ENCODE assay signal across 10 cellular contexts in the genomic region with DNA sequence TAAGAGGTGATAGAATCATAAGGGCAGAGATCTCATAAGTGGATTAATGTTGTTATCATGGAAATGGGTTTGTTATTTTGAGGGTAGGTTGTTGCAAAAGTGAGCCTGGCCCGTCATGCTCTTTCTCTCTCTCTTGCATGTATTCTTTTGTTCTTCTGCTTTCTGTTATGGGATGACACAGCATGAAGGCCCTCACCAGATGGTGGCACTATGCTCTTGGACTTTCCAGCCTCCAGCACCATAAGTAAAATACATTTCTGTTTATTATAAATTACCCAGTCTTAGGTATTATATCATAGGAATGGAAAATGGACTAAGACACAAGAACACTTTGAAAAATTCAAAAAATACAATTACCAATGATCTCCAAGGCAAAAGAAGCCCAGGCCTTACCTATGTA.
DNase-seq lines count a peak whose midpoint lies in the region; ATAC-seq and TF ChIP-seq lines count a peak whose summit lies in the region.
"Had no signal": no experiment of that assay in that cellular context is flagged by ENCODE, and none has a peak within 500 bp of the region (broad histone marks: within the 10 kb centered on the region; RNA-seq: fewer than 3 reads in every experiment).

No MANE protein-coding gene starts in this region.

- CTCF ChIA-PET in WTC11 (lab: Charles Lee), result no interaction called here

- no peak for ATAC-seq in WTC11
- ATAC-seq in left lobe of liver, result peak; percentile 38
- ATAC-seq in HG03571 (IDR thresholded peaks at IDR 0.05; ENCODE audit: unreplicated experiment), result no peak
- no peak for ATAC-seq in GM19023 (IDR thresholded peaks at IDR 0.05; ENCODE audit: unreplicated experiment)

- peaks cover 3% of the 10 kb centered on the region; the same call in 1 of the 2 replicates for H3K27me3 Mint-ChIP-seq in WTC11 (ENCODE audit: low read depth)

- no peak for TF ChIP-seq CTCF in WTC11 (IDR thresholded peaks at IDR 0.05)

- H3K9me3 Mint-ChIP-seq in WTC11, result peaks cover 11% of the 10 kb centered on the region
- H3K9me3 Mint-ChIP-seq: activated B cell treated with CpG ODN at 0.5 μM for 24 hours had no signal

- DNase-seq in DMS114 treated with DMSO at 0.1 percent for 48 hours (lab: John Stamatoyannopoulos, UW; ENCODE audit: unreplicated experiment) (peak; percentile 14), WTC11 (ENCODE audit: low spot score) (no peak), left lobe of liver (ENCODE audit: low spot score) (no peak), G401 (ENCODE audit: low spot score) (no peak), amygdala (lab: John Stamatoyannopoulos, UW) (no peak)
- DNase-seq: activated B cell treated with CpG ODN at 0.5 μM for 24 hours, NCI-H2029 had no signal

- peaks cover 14% of the 10 kb centered on the region for H3K4me1 Mint-ChIP-seq in WTC11
- H3K4me1 Mint-ChIP-seq: activated B cell treated with CpG ODN at 0.5 μM for 24 hours had no signal

- in situ Hi-C loops in G401 (cut with HindIII; ENCODE audit: low sequenced_read_pairs), result no loop called here

- no peak for TF ChIP-seq EP300 in Ishikawa (IDR thresholded peaks at IDR 0.05; ENCODE audit: borderline replicate concordance)

- TF ChIP-seq RAD21 in Ishikawa (IDR thresholded peaks at IDR 0.05; ENCODE audit: low read depth), result peak; percentile 35

- POLR2A ChIA-PET in WTC11 (lab: Charles Lee), result no interaction called here

- H3K36me3 Mint-ChIP-seq in WTC11, result peaks cover 6% of the 10 kb centered on the region

- H3K4me3 Mint-ChIP-seq in WTC11, result no peak overlapping the region
- H3K4me3 Mint-ChIP-seq: activated B cell treated with CpG ODN at 0.5 μM for 24 hours had no signal

- no peak overlapping the region for H3K27ac Mint-ChIP-seq in WTC11
- H3K27ac Mint-ChIP-seq: activated B cell treated with CpG ODN at 0.5 μM for 24 hours had no signal

TF ChIP-seq in Ishikawa, 13 proteins besides CTCF, POLR2A, EP300 and RAD21:
- TF ChIP-seq NFIC (IDR thresholded peaks at IDR 0.05) (no peak), CEBPB (IDR thresholded peaks at IDR 0.05) (no peak), ZBTB7A (IDR thresholded peaks at IDR 0.05; ENCODE audit: low read depth) (no peak), YY1 (IDR thresholded peaks at IDR 0.05; ENCODE audit: low read depth) (no peak), CREB1 (IDR thresholded peaks at IDR 0.05; ENCODE audit: low read depth) (no peak), EGR1 (IDR thresholded peaks at IDR 0.05) (no peak), FOXM1 (IDR thresholded peaks at IDR 0.05; ENCODE audit: borderline replicate concordance, low read depth) (no peak), TCF12 (IDR thresholded peaks at IDR 0.05; ENCODE audit: low read depth) (no peak), TAF1 (IDR thresholded peaks at IDR 0.05; ENCODE audit: low read depth) (no peak), TEAD4 (IDR thresholded peaks at IDR 0.05) (no peak)
- TF ChIP-seq, protein P1, sequence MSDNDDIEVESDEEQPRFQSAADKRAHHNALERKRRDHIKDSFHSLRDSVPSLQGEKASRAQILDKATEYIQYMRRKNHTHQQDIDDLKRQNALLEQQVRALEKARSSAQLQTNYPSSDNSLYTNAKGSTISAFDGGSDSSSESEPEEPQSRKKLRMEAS (IDR thresholded peaks at IDR 0.05), result no peak
- TF ChIP-seq, protein P2, sequence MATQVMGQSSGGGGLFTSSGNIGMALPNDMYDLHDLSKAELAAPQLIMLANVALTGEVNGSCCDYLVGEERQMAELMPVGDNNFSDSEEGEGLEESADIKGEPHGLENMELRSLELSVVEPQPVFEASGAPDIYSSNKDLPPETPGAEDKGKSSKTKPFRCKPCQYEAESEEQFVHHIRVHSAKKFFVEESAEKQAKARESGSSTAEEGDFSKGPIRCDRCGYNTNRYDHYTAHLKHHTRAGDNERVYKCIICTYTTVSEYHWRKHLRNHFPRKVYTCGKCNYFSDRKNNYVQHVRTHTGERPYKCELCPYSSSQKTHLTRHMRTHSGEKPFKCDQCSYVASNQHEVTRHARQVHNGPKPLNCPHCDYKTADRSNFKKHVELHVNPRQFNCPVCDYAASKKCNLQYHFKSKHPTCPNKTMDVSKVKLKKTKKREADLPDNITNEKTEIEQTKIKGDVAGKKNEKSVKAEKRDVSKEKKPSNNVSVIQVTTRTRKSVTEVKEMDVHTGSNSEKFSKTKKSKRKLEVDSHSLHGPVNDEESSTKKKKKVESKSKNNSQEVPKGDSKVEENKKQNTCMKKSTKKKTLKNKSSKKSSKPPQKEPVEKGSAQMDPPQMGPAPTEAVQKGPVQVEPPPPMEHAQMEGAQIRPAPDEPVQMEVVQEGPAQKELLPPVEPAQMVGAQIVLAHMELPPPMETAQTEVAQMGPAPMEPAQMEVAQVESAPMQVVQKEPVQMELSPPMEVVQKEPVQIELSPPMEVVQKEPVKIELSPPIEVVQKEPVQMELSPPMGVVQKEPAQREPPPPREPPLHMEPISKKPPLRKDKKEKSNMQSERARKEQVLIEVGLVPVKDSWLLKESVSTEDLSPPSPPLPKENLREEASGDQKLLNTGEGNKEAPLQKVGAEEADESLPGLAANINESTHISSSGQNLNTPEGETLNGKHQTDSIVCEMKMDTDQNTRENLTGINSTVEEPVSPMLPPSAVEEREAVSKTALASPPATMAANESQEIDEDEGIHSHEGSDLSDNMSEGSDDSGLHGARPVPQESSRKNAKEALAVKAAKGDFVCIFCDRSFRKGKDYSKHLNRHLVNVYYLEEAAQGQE (IDR thresholded peaks at IDR 0.05; ENCODE audit: low read depth), result no peak
- TF ChIP-seq, protein P3, sequence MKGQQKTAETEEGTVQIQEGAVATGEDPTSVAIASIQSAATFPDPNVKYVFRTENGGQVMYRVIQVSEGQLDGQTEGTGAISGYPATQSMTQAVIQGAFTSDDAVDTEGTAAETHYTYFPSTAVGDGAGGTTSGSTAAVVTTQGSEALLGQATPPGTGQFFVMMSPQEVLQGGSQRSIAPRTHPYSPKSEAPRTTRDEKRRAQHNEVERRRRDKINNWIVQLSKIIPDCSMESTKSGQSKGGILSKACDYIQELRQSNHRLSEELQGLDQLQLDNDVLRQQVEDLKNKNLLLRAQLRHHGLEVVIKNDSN (IDR thresholded peaks at IDR 0.05), result no peak

TF ChIP-seq in WTC11, 78 proteins besides CTCF, POLR2A, EP300 and RAD21:
- no peak for TF ChIP-seq JAZF1 (CRISPR knock-in tag; IDR thresholded peaks at IDR 0.05)
- TF ChIP-seq NFE2L1 (CRISPR knock-in tag; IDR thresholded peaks at IDR 0.05), result peak; percentile 34; the same call in 1 of the 2 replicates
- no peak for TF ChIP-seq ZNF232 (CRISPR knock-in tag; IDR thresholded peaks at IDR 0.05)
